ENCODE assay signal across 31 cellular contexts in the genomic region with DNA sequence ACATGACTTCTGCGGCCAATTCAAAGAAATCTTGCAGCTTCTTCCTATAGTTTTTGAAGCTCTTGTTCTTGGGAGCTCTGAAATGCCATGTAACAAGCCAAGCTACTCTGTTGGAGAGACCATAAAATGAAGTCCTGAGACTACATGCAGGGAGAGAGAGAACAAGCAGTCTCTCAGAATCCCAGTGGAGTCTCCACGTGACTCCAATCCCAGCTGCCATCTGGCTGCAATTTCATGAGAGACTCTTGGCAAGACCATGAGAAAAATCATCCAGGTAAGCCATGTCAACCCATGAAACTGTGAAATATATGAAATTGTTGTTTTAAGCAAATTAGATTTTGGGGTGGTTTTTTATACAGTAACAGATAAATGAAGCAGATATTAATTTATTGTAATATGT.
"Had no signal": no experiment of that assay in that cellular context is flagged by ENCODE, and none has a peak within 500 bp of the region (broad histone marks: within the 10 kb centered on the region; RNA-seq: fewer than 3 reads in every experiment).

No MANE protein-coding gene starts in this region.

- H3K4me2 ChIP-seq: neural progenitor cell had no signal

- H2AFZ ChIP-seq: neural progenitor cell had no signal

- H3K4me3 Mint-ChIP-seq: activated B cell treated with CpG ODN at 0.5 μM for 24 hours; activated CD4-positive, alpha-beta T cell treated with anti-CD3 and anti-CD28 coated beads for 36 hours; activated CD8-positive, alpha-beta memory T cell treated with anti-CD3 and anti-CD28 coated beads, Interleukin-2, amount 10 ng/mL, durations not matched to agents 7 days and 5 days; activated CD8-positive, alpha-beta T cell treated with anti-CD3 and anti-CD28 coated beads, Interleukin-2, amount 10 ng/mL, durations not matched to agents 7 days and 5 days; activated naive CD8-positive, alpha-beta T cell treated with anti-CD3 and anti-CD28 coated beads, Interleukin-2, amount 10 ng/mL, durations not matched to agents 7 days and 5 days; brain; dendritic cell treated with granulocyte-macrophage colony-stimulating factor and Interleukin-4, amounts not matched to agents 40 ng/mL and 50 ng/mL, for 4 days; natural killer cell; neural progenitor cell; stimulated activated naive B cell treated with anti-CD40 and anti-IgM and Interleukin-4, amounts not matched to agents 10 μg/mL and 1 μg/mL and 100 μg/mL, for 72 hours; T-helper 2 cell treated with Interferon-gamma antibody and Interleukin-4, amounts not matched to agents 5 μg/mL and 100 μg/mL, for 36 hours had no signal

- H3K36me3 ChIP-seq: ascending aorta, cardiac muscle cell, esophagus squamous epithelium, left lung, lower lobe of right lung, neural progenitor cell, suprapubic skin, tibial artery, upper lobe of right lung had no signal

- H3K27me3 ChIP-seq: ascending aorta, cardiac muscle cell, esophagus squamous epithelium, left lung, neural progenitor cell, suprapubic skin, tibial artery, upper lobe of right lung had no signal

- H3K36me3 Mint-ChIP-seq: activated CD8-positive, alpha-beta memory T cell treated with anti-CD3 and anti-CD28 coated beads, Interleukin-2, amount 10 ng/mL, durations not matched to agents 7 days and 5 days; brain; neural progenitor cell; stimulated activated naive B cell treated with anti-CD40 and anti-IgM and Interleukin-4, amounts not matched to agents 10 μg/mL and 1 μg/mL and 100 μg/mL, for 72 hours had no signal

- H3K4me1 Mint-ChIP-seq: activated B cell treated with CpG ODN at 0.5 μM for 24 hours, neural progenitor cell had no signal

- FAIRE-seq: endometrium, islet of Langerhans had no signal

- H3K27me3 Mint-ChIP-seq: activated CD4-positive, alpha-beta T cell treated with anti-CD3 and anti-CD28 coated beads for 36 hours; brain; stimulated activated naive B cell treated with anti-CD40 and anti-IgM and Interleukin-4, amounts not matched to agents 10 μg/mL and 1 μg/mL and 100 μg/mL, for 72 hours had no signal

- H3K27ac ChIP-seq: ascending aorta, cardiac muscle cell, epithelial cell of prostate, esophagus squamous epithelium, left lung, lower lobe of right lung, neural progenitor cell, suprapubic skin, tibial artery, upper lobe of right lung had no signal

- H3K4me3 ChIP-seq: ascending aorta, cardiac muscle cell, esophagus squamous epithelium, left lung, lower lobe of right lung, neural progenitor cell, suprapubic skin, tibial artery, upper lobe of right lung had no signal

- H3K27ac Mint-ChIP-seq: activated B cell treated with CpG ODN at 0.5 μM for 24 hours; activated CD4-positive, alpha-beta T cell treated with anti-CD3 and anti-CD28 coated beads for 36 hours; activated CD8-positive, alpha-beta memory T cell treated with anti-CD3 and anti-CD28 coated beads, Interleukin-2, amount 10 ng/mL, durations not matched to agents 7 days and 5 days; activated CD8-positive, alpha-beta T cell treated with anti-CD3 and anti-CD28 coated beads, Interleukin-2, amount 10 ng/mL, durations not matched to agents 7 days and 5 days; activated naive CD8-positive, alpha-beta T cell treated with anti-CD3 and anti-CD28 coated beads, Interleukin-2, amount 10 ng/mL, durations not matched to agents 7 days and 5 days; activated T-helper 2 cell treated with anti-CD3 and anti-CD28 coated beads, Interferon-gamma antibody, Interleukin-2, Interleukin-4, amounts not matched to agents 10 μg/mL and 5 μg/mL and 100 μg/mL, durations not matched to agents 14 hours and 24 hours and 36 hours; dendritic cell treated with granulocyte-macrophage colony-stimulating factor and Interleukin-4, amounts not matched to agents 40 ng/mL and 50 ng/mL, for 4 days; neural progenitor cell; stimulated activated naive B cell treated with anti-CD40 and anti-IgM and Interleukin-4, amounts not matched to agents 10 μg/mL and 1 μg/mL and 100 μg/mL, for 72 hours; T-helper 2 cell treated with Interferon-gamma antibody and Interleukin-4, amounts not matched to agents 5 μg/mL and 100 μg/mL, for 36 hours had no signal

- H3K9me3 ChIP-seq: ascending aorta, esophagus squamous epithelium, left lung, lower lobe of right lung, suprapubic skin, tibial artery, upper lobe of right lung had no signal

- ATAC-seq: activated CD4-positive, alpha-beta T cell treated with anti-CD3 and anti-CD28 coated beads for 36 hours; activated CD8-positive, alpha-beta memory T cell treated with anti-CD3 and anti-CD28 coated beads, Interleukin-2, amount 10 ng/mL, durations not matched to agents 7 days and 5 days; activated CD8-positive, alpha-beta T cell treated with anti-CD3 and anti-CD28 coated beads, Interleukin-2, amount 10 ng/mL, durations not matched to agents 7 days and 5 days; left lung; lower lobe of right lung; natural killer cell; right cardiac atrium; stimulated activated naive B cell treated with anti-CD40 and anti-IgM and Interleukin-4, amounts not matched to agents 10 μg/mL and 1 μg/mL and 100 μg/mL, for 72 hours; upper lobe of right lung had no signal

- H3K4me1 ChIP-seq: ascending aorta, esophagus squamous epithelium, left lung, lower lobe of right lung, neural progenitor cell, suprapubic skin, upper lobe of right lung had no signal

- DNase-seq: activated B cell treated with CpG ODN at 0.5 μM for 24 hours; activated CD4-positive, alpha-beta T cell treated with anti-CD3 and anti-CD28 coated beads for 36 hours; activated CD8-positive, alpha-beta memory T cell treated with anti-CD3 and anti-CD28 coated beads, Interleukin-2, amount 10 ng/mL, durations not matched to agents 7 days and 5 days; activated CD8-positive, alpha-beta T cell treated with anti-CD3 and anti-CD28 coated beads, Interleukin-2, amount 10 ng/mL, durations not matched to agents 7 days and 5 days; activated naive CD4-positive, alpha-beta T cell; activated naive CD8-positive, alpha-beta T cell treated with anti-CD3 and anti-CD28 coated beads, Interleukin-2, amount 10 ng/mL, durations not matched to agents 7 days and 5 days; activated T-cell treated with anti-CD3 and anti-CD28 coated beads, Interleukin-2, amount 50 U/mL, for 48 hours; esophagus squamous epithelium; foreskin melanocyte; left lung; lower lobe of right lung; mesenchymal stem cell; natural killer cell; occipital lobe; right cardiac atrium; stimulated activated CD4-positive, alpha-beta T cell treated with anti-CD3 and anti-CD28 coated beads, Interleukin-15, amount 100 ng/mL, for 24 hours; stimulated activated CD4-positive, alpha-beta T cell treated with anti-CD3 and anti-CD28 coated beads, Interleukin-2, amount 100 ng/mL, for 24 hours; stimulated activated naive B cell treated with anti-CD40 and anti-IgM and Interleukin-4, amounts not matched to agents 10 μg/mL and 1 μg/mL and 100 μg/mL, for 72 hours; tibial artery; upper lobe of right lung had no signal

- H3K9me3 Mint-ChIP-seq: activated B cell treated with CpG ODN at 0.5 μM for 24 hours; activated naive CD8-positive, alpha-beta T cell treated with anti-CD3 and anti-CD28 coated beads, Interleukin-2, amount 10 ng/mL, durations not matched to agents 7 days and 5 days; activated T-helper 2 cell treated with anti-CD3 and anti-CD28 coated beads, Interferon-gamma antibody, Interleukin-2, Interleukin-4, amounts not matched to agents 10 μg/mL and 5 μg/mL and 100 μg/mL, durations not matched to agents 14 hours and 24 hours and 36 hours; dendritic cell treated with granulocyte-macrophage colony-stimulating factor and Interleukin-4, amounts not matched to agents 40 ng/mL and 50 ng/mL, for 4 days; natural killer cell; neural progenitor cell; T-helper 2 cell treated with Interferon-gamma antibody and Interleukin-4, amounts not matched to agents 5 μg/mL and 100 μg/mL, for 36 hours had no signal
